In genomic region chr4:6270691-6271121, GRCh38 we compare ENCODE assay signal across 8 cellular contexts. TPM values are rescaled to one million over a fixed set of nuclear protein-coding genes. Genes with fewer than 3 reads are reported as not detected.
DNase-seq lines count a peak whose midpoint lies in the region; ATAC-seq and TF ChIP-seq lines count a peak whose summit lies in the region.

No MANE protein-coding gene starts in this region.

- 41% methylated on average over 6 of the region's 6 CpGs for WGBS in hepatocyte (ENCODE audit: low lambda C conversion rate, missing lambda C conversion rate)

- no peak for ATAC-seq in activated T-cell treated with anti-CD3 and anti-CD28 coated beads, Interleukin-2, amount 50 U/mL, for 72 hours (replicated peaks in 1 of 2)
- ATAC-seq in stimulated activated effector memory CD8-positive, alpha-beta T cell treated with anti-CD3 and anti-CD28 coated beads, Interleukin-12 subunit alpha, Interleukin-12 subunit beta, amount 100 ng/mL, for 72 hours = no peak
- ATAC-seq in GM18519 (IDR thresholded peaks at IDR 0.05; ENCODE audit: low FRiP score, unreplicated experiment) = no peak

- H3K27me3 ChIP-seq in H7 (ENCODE audit: control insufficient read depth, insufficient read depth, low read length) = peaks cover 2% of the 10 kb centered on the region
- H3K27me3 ChIP-seq in hepatocyte = no peaks in the 10 kb centered on the region

- H2AFZ ChIP-seq in hepatocyte = peak overlapping the region; percentile 79

- H3K27ac ChIP-seq in hepatocyte = peak overlapping the region; percentile 49

- H3K27ac Mint-ChIP-seq in activated T-cell treated with anti-CD3 and anti-CD28 coated beads, Interleukin-2, amount 50 U/mL, for 72 hours = no peak overlapping the region
- no peak overlapping the region for H3K27ac Mint-ChIP-seq in stimulated activated effector memory CD8-positive, alpha-beta T cell treated with anti-CD3 and anti-CD28 coated beads, Interleukin-12 subunit alpha, Interleukin-12 subunit beta, amount 100 ng/mL, for 72 hours

- H3K9me2 ChIP-seq in hepatocyte (replicated peaks; ENCODE audit: insufficient read depth) = no peaks in the 10 kb centered on the region

- peaks cover 7% of the 10 kb centered on the region for H3K27me3 Mint-ChIP-seq in activated T-cell treated with anti-CD3 and anti-CD28 coated beads, Interleukin-2, amount 50 U/mL, for 72 hours (ENCODE audit: low read depth)

- no peaks in the 10 kb centered on the region for H3K9me3 Mint-ChIP-seq in activated T-cell treated with anti-CD3 and anti-CD28 coated beads, Interleukin-2, amount 50 U/mL, for 72 hours
- no peaks in the 10 kb centered on the region for H3K9me3 Mint-ChIP-seq in stimulated activated effector memory CD8-positive, alpha-beta T cell treated with anti-CD3 and anti-CD28 coated beads, Interleukin-12 subunit alpha, Interleukin-12 subunit beta, amount 100 ng/mL, for 72 hours

- no peak for TF ChIP-seq CTCF in hepatocyte (IDR thresholded peaks at IDR 0.05; ENCODE audit: poor library complexity)

- peak overlapping the region; percentile 87 for H3K4me2 ChIP-seq in hepatocyte

- H3K4me3 ChIP-seq in H7 (ENCODE audit: insufficient read depth, low read depth, low read length) (peak overlapping the region; percentile 95), hepatocyte (peak overlapping the region; percentile 79)

- DNase-seq in H7 (no peak), hepatocyte (ENCODE audit: low spot score) (no peak), H4 (ENCODE audit: low spot score) (no peak), amniotic stem cell (lab: John Stamatoyannopoulos, UW) (no peak), ecto neural progenitor cell (ENCODE audit: low spot score) (no peak)
- no peak for DNase-seq in activated T-cell treated with anti-CD3 and anti-CD28 coated beads, Interleukin-2, amount 50 U/mL, for 72 hours
- DNase-seq in stimulated activated effector memory CD8-positive, alpha-beta T cell treated with anti-CD3 and anti-CD28 coated beads, Interleukin-12 subunit alpha, Interleukin-12 subunit beta, amount 100 ng/mL, for 72 hours (ENCODE audit: low spot score in 2 of 2) = no peak

- no peaks in the 10 kb centered on the region for H3K36me3 Mint-ChIP-seq in activated T-cell treated with anti-CD3 and anti-CD28 coated beads, Interleukin-2, amount 50 U/mL, for 72 hours (ENCODE audit: insufficient read depth in 2 of 2)
- no peaks in the 10 kb centered on the region for H3K36me3 Mint-ChIP-seq in stimulated activated effector memory CD8-positive, alpha-beta T cell treated with anti-CD3 and anti-CD28 coated beads, Interleukin-12 subunit alpha, Interleukin-12 subunit beta, amount 100 ng/mL, for 72 hours

- peaks cover 5% of the 10 kb centered on the region for H3K4me1 Mint-ChIP-seq in activated T-cell treated with anti-CD3 and anti-CD28 coated beads, Interleukin-2, amount 50 U/mL, for 72 hours (ENCODE audit: low read depth)
- peaks cover 24% of the 10 kb centered on the region for H3K4me1 Mint-ChIP-seq in stimulated activated effector memory CD8-positive, alpha-beta T cell treated with anti-CD3 and anti-CD28 coated beads, Interleukin-12 subunit alpha, Interleukin-12 subunit beta, amount 100 ng/mL, for 72 hours

- H3K36me3 ChIP-seq in H7 (replicated peaks; ENCODE audit: control insufficient read depth, insufficient read depth, low read length) (no peaks in the 10 kb centered on the region), hepatocyte (replicated peaks; ENCODE audit: insufficient read depth, low read depth) (no peaks in the 10 kb centered on the region)

- peak overlapping the region; percentile 74 to 80 for H3K4me3 Mint-ChIP-seq in activated T-cell treated with anti-CD3 and anti-CD28 coated beads, Interleukin-2, amount 50 U/mL, for 72 hours
- H3K4me3 Mint-ChIP-seq in stimulated activated effector memory CD8-positive, alpha-beta T cell treated with anti-CD3 and anti-CD28 coated beads, Interleukin-12 subunit alpha, Interleukin-12 subunit beta, amount 100 ng/mL, for 72 hours = peak overlapping the region; percentile 64

- no peaks in the 10 kb centered on the region for H3K9me3 ChIP-seq in hepatocyte (ENCODE audit: low read depth)

- no peaks in the 10 kb centered on the region for H4K20me1 ChIP-seq in hepatocyte (ENCODE audit: insufficient read depth, poor library complexity, severe bottlenecking)

- peaks cover 37% of the 10 kb centered on the region for H3K79me2 ChIP-seq in hepatocyte

- peaks cover 20% of the 10 kb centered on the region for H3K4me1 ChIP-seq in hepatocyte (ENCODE audit: insufficient read depth)

RNA-seq across cellular contexts. Expression of gene WFS1, which starts 1.1 kb away (rescaled TPM):
- 21.0 and 22.6 TPM in 2 replicates for total RNA-seq in H7 (2014; rRNA removed; shearing (Covaris generic))
- total RNA-seq in activated T-cell treated with anti-CD3 and anti-CD28 coated beads, Interleukin-2, amount 50 U/mL, for 72 hours = 1 to 10 TPM; 5.3 to 7.4 TPM
- total RNA-seq in hepatocyte = 32.5 and 43.1 TPM in 2 replicates
- polyA plus RNA-seq in hepatocyte = 36.1 and 44.4 TPM in 2 replicates
- 32.6 and 32.8 TPM in 2 replicates for total RNA-seq in H4 (2014; rRNA removed; shearing (Covaris generic))
